8 cellular contexts compared by ENCODE assay signal in the genomic region with DNA sequence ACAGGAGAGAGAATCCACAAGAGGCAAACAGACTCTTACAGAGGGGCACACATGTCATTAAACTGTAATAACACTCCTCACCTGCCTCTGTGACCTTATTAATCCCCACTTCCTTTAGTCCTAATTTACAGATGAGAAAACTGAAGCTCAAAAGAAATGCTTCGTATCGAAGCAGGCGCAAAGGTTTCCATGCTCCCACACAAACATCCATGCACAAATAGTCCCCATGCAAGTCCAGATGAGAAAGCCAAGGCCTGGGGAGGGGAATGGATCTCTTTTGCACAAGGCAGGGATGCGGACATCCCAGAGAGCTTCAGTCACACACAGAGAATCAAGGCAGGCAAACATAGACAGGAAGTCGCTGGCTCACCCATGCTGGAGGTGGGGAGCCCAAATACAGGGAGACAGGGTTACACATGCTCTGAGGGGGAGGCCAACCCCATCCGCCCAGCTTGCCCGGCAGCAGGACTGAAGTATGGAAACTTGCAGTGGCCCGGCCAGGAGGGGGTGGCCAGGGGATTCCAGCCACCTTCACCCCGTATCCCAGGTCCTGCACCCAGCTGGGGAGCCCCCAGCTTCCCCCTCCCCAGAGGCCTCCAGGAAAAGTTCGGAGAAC. TPM values are rescaled to one million over a fixed set of nuclear protein-coding genes. Genes with fewer than 3 reads are reported as not detected.
A peak's percentile ranks its signal among the peaks of the same experiment; 100 is the strongest.
DNase-seq lines count a peak whose midpoint lies in the region; ATAC-seq and TF ChIP-seq lines count a peak whose summit lies in the region.

No MANE protein-coding gene starts in this region.

- peaks cover 56% of the 10 kb centered on the region for H3K4me1 Mint-ChIP-seq in stimulated activated effector memory CD8-positive, alpha-beta T cell treated with anti-CD3 and anti-CD28 coated beads, Interleukin-12 subunit alpha, Interleukin-12 subunit beta, amount 100 ng/mL, for 72 hours

- no peaks in the 10 kb centered on the region for H3K9me3 ChIP-seq in SK-N-MC (ENCODE audit: low read depth, low read length)

- no peaks in the 10 kb centered on the region; the same call in 1 of the 2 replicates for H3K36me3 ChIP-seq in SK-N-MC (ENCODE audit: insufficient read depth, low read length)

- TF ChIP-seq CTCF in fibroblast of the aortic adventitia (IDR thresholded peaks at IDR 0.05; ENCODE audit: insufficient read depth, low read length) = no peak

- H3K4me3 ChIP-seq in SK-N-MC = peak overlapping the region; percentile 86
- peak overlapping the region; percentile 22 for H3K4me3 ChIP-seq in fibroblast of the aortic adventitia (ENCODE audit: low read depth, low read length)

- H3K9ac ChIP-seq in SK-N-MC (ENCODE audit: insufficient read length) = peak overlapping the region; percentile 75

- peak; percentile 35 for DNase-seq in NCI-H748 (lab: John Stamatoyannopoulos, UW; ENCODE audit: unreplicated experiment)
- DNase-seq in NCI-H748 treated with DMSO at 0.1 percent for 48 hours (lab: John Stamatoyannopoulos, UW) = no peak
- DNase-seq in SK-N-MC (ENCODE audit: low read depth, low spot score) = no peak
- no peak for DNase-seq in fibroblast of the aortic adventitia (ENCODE audit: low read depth)
- DNase-seq in stimulated activated effector memory CD8-positive, alpha-beta T cell treated with anti-CD3 and anti-CD28 coated beads, Interleukin-12 subunit alpha, Interleukin-12 subunit beta, amount 100 ng/mL, for 72 hours (ENCODE audit: low spot score in 2 of 2) = peak in 1 of 2 donors; percentile 26
- no peak for DNase-seq in NCI-H2107 (lab: John Stamatoyannopoulos, UW)

- H3K4me3 Mint-ChIP-seq in stimulated activated effector memory CD8-positive, alpha-beta T cell treated with anti-CD3 and anti-CD28 coated beads, Interleukin-12 subunit alpha, Interleukin-12 subunit beta, amount 100 ng/mL, for 72 hours = peak overlapping the region; percentile 72

- H3K9me3 Mint-ChIP-seq in stimulated activated effector memory CD8-positive, alpha-beta T cell treated with anti-CD3 and anti-CD28 coated beads, Interleukin-12 subunit alpha, Interleukin-12 subunit beta, amount 100 ng/mL, for 72 hours = no peaks in the 10 kb centered on the region

- no peak overlapping the region for H3K27ac ChIP-seq in SK-N-MC

- H3K27ac Mint-ChIP-seq in stimulated activated effector memory CD8-positive, alpha-beta T cell treated with anti-CD3 and anti-CD28 coated beads, Interleukin-12 subunit alpha, Interleukin-12 subunit beta, amount 100 ng/mL, for 72 hours = peak overlapping the region; percentile 66

- ATAC-seq in stimulated activated effector memory CD8-positive, alpha-beta T cell treated with anti-CD3 and anti-CD28 coated beads, Interleukin-12 subunit alpha, Interleukin-12 subunit beta, amount 100 ng/mL, for 72 hours = peak; percentile 67
- ATAC-seq in GM19023 (IDR thresholded peaks at IDR 0.05; ENCODE audit: unreplicated experiment) (no peak), GM19467 (IDR thresholded peaks at IDR 0.05; ENCODE audit: unreplicated experiment) (no peak)

- peaks cover 33% of the 10 kb centered on the region for H3K36me3 Mint-ChIP-seq in stimulated activated effector memory CD8-positive, alpha-beta T cell treated with anti-CD3 and anti-CD28 coated beads, Interleukin-12 subunit alpha, Interleukin-12 subunit beta, amount 100 ng/mL, for 72 hours

RNA-seq across cellular contexts. Expression of gene S1PR5, which starts 0.5 kb away (rescaled TPM):
- 0.27 and 0.41 TPM in 2 replicates for total RNA-seq in fibroblast of the aortic adventitia (ENCODE audit: low replicate concordance)

RNA-seq across cellular contexts. Expression of gene KEAP1, which starts 13.6 kb away (rescaled TPM):
- total RNA-seq in fibroblast of the aortic adventitia (ENCODE audit: low replicate concordance) = 62.5 and 130 TPM in 2 replicates

RNA-seq across cellular contexts. Expression of gene ATG4D, which starts 26.9 kb away (rescaled TPM):
- total RNA-seq in fibroblast of the aortic adventitia (ENCODE audit: low replicate concordance) = 6.3 and 11.4 TPM in 2 replicates

RNA-seq across cellular contexts. Expression of gene KRI1, which starts 49.0 kb away (rescaled TPM):
- 11.1 and 25.0 TPM in 2 replicates for total RNA-seq in fibroblast of the aortic adventitia (ENCODE audit: low replicate concordance)

RNA-seq across cellular contexts. Expression of gene CDKN2D, which starts 52.0 kb away (rescaled TPM):
- 3.8 and 9.2 TPM in 2 replicates for total RNA-seq in fibroblast of the aortic adventitia (ENCODE audit: low replicate concordance)
